In genomic region chr1:25566730-25567341, GRCh38 we compare ENCODE assay signal across 8 cellular contexts. TPM values are rescaled to one million over a fixed set of nuclear protein-coding genes. Genes with fewer than 3 reads are reported as not detected.
DNase-seq lines count a peak whose midpoint lies in the region; ATAC-seq lines count a peak whose summit lies in the region.

No MANE protein-coding gene starts in this region.

- intact Hi-C loops in posterior cingulate gyrus (cut with DNase I): no loop called here

- no peak for ATAC-seq in HG02938 (IDR thresholded peaks at IDR 0.05; ENCODE audit: unreplicated experiment)

- DNase-seq in EL (peak; percentile 86), SK-N-DZ (ENCODE audit: low spot score) (peak; percentile 32), epithelial cell of prostate (ENCODE audit: low read depth, low spot score) (no peak), posterior cingulate gyrus (peak; percentile 45 to 96 (median 72)), RPMI8226 (no peak), NCI-H345 (lab: John Stamatoyannopoulos, UW) (no peak), SIG-M5 treated with dmso at 0.1 percent for 504 hours (lab: John Stamatoyannopoulos, UW; ENCODE audit: unreplicated experiment) (no peak)

- H3K27ac ChIP-seq in epithelial cell of prostate: peak overlapping the region; percentile 97

RNA-seq across cellular contexts. Expression of gene LDLRAP1, which starts 23.4 kb away (rescaled TPM):
- polyA plus RNA-seq in SK-N-DZ (2014; cell fraction: cytosol; rRNA removed): 0.20 and 0.23 TPM in 2 replicates
- 0.06 and 0.21 TPM in 2 replicates for polyA plus RNA-seq in SK-N-DZ (2014; cell fraction: nucleus; rRNA removed)

RNA-seq across cellular contexts. Expression of gene MAN1C1, which starts 49.8 kb away (rescaled TPM):
- polyA plus RNA-seq in SK-N-DZ (2014; cell fraction: cytosol; rRNA removed): 0.97 and 3.1 TPM in 2 replicates
- 2.0 and 5.1 TPM in 2 replicates for polyA plus RNA-seq in SK-N-DZ (2014; cell fraction: nucleus; rRNA removed)

Comparison
In these comparisons a context has a peak if more than half of its experiments do, and no peak if none do; other contexts are left out.
1. DNase-seq: peak in EL (single experiment), SK-N-DZ (single experiment) and posterior cingulate gyrus (10 of 10); none in epithelial cell of prostate (single experiment), RPMI8226 (single experiment), NCI-H345 (single experiment) and SIG-M5 treated with dmso at 0.1 percent for 504 hours (single experiment).